ENCODE assay signal across 8 cellular contexts in the genomic region with DNA sequence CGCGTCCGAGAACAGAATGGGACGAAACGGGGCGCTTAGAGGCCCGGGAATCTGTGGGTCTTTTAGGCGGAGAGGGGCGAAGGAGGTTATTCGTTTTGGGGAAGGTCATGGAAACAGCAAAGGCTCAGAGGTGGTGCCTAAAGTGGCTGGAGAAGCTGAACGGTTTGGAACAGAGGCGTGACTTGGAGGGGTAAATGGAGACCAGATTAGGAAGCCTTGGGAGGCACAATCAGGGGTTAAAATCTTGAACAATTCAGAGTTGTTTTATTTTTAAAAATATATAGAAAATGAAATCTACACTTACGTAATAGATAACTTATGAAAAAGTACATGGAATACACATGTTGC. TPM values are rescaled to one million over a fixed set of nuclear protein-coding genes. Genes with fewer than 3 reads are reported as not detected.
A peak's percentile ranks its signal among the peaks of the same experiment; 100 is the strongest.
DNase-seq lines count a peak whose midpoint lies in the region; ATAC-seq, FAIRE-seq and TF ChIP-seq lines count a peak whose summit lies in the region.

No MANE protein-coding gene starts in this region.

- no peaks in the 10 kb centered on the region for H4K20me1 ChIP-seq in HepG2 (ENCODE audit: insufficient read depth, low read length)

- H3K27ac ChIP-seq in KOPT-K1 (ENCODE audit: low read depth, low read length, poor library complexity, severe bottlenecking) (peak overlapping the region; percentile 5), HepG2 (ENCODE audit: extremely low read length, insufficient read depth, low read length) (no peak overlapping the region), stomach (peak overlapping the region; percentile 52 to 84 (median 78))

- peaks cover 19% of the 10 kb centered on the region for H3K27me3 ChIP-seq in bronchial epithelial cell (ENCODE audit: control insufficient read depth, insufficient read depth, low read length)
- H3K27me3 ChIP-seq in HepG2 (ENCODE audit: control insufficient read depth in 1 of 2, insufficient read depth in 2 of 2, low read length in 2 of 2): peaks cover 0 to 30% of the 10 kb centered on the region in 2 experiments; a peak in 4 of 5 replicates
- H3K27me3 ChIP-seq in stomach: no peaks in the 10 kb centered on the region

- H3K4me1 ChIP-seq in HepG2 (ENCODE audit: insufficient read depth, low read length) (peaks cover 17% of the 10 kb centered on the region), stomach (peaks cover 22 to 55% (median 42%) of the 10 kb centered on the region in 4 donors)

- ATAC-seq in HepG2: no peak
- ATAC-seq in HG02678 (IDR thresholded peaks at IDR 0.05; ENCODE audit: unreplicated experiment): no peak

- in situ Hi-C loops in HepG2 (cut with HindIII; ENCODE audit: extremely low pct_ligation_motif_present, low pct_unique_long_range_greater_than_20kb): loop anchor here (25.0 kb wide), 1 partner anchor 246 kb away; no protein-coding TSS in a partner anchor
- in situ Hi-C loops in GM13977 (cut with MboI; ENCODE audit: low pct_unique_long_range_greater_than_20kb, low sequenced_read_pairs, unreplicated experiment): no loop called here

- BruUV-seq in HepG2 (replicated peaks; lab: Mats Ljungman, UMichigan): no TSS peak

- peak overlapping the region; percentile 45; the same call in 1 of the 2 replicates for H3K4me2 ChIP-seq in HepG2 (ENCODE audit: low read depth, low read length)

- H3K4me3 ChIP-seq in bronchial epithelial cell (ENCODE audit: low read depth, low read length): peak overlapping the region; percentile 17
- no peak overlapping the region; a peak in 1 of 6 replicates for H3K4me3 ChIP-seq in HepG2 (replicated peaks in 1 of 3; ENCODE audit: insufficient read depth in 1 of 3, low read depth in 2 of 3, low read length in 3 of 3)
- H3K4me3 ChIP-seq in stomach: peak overlapping the region; percentile 61 to 74 (median 62)

- peaks cover 6% of the 10 kb centered on the region for H3K9me3 ChIP-seq in KOPT-K1 (ENCODE audit: insufficient read depth, low read length, poor library complexity, severe bottlenecking)
- no peaks in the 10 kb centered on the region for H3K9me3 ChIP-seq in HepG2 (ENCODE audit: low read length)
- peaks cover 0 to 2% (median 0%) of the 10 kb centered on the region in 4 donors for H3K9me3 ChIP-seq in stomach

- intact Hi-C loops in HepG2 (cut with micrococcal nuclease; ENCODE audit: unreplicated experiment) (no loop called here), stomach (cut with DNase I; ENCODE audit: low total_unique reads) (no loop called here)

- H3K36me3 ChIP-seq in KOPT-K1 (ENCODE audit: insufficient read depth, low read length) (no peaks in the 10 kb centered on the region), bronchial epithelial cell (ENCODE audit: control insufficient read depth, insufficient read depth, low read length) (no peaks in the 10 kb centered on the region), HepG2 (replicated peaks in 1 of 2; ENCODE audit: control insufficient read depth in 1 of 2, insufficient read depth in 2 of 2, low read length in 2 of 2) (no peaks in the 10 kb centered on the region), stomach (no peaks in the 10 kb centered on the region)

- TF ChIP-seq EP300 in HepG2 (IDR thresholded peaks at IDR 0.05; ENCODE audit: low read depth in 2 of 2, low read length in 2 of 2) (no peak), HepG2 (CRISPR knock-in tag; IDR thresholded peaks at IDR 0.05; ENCODE audit: borderline replicate concordance) (no peak), stomach (IDR thresholded peaks at IDR 0.05) (no peak)

- 78% methylated on average over 13 of the region's 13 CpGs for WGBS in HepG2 (ENCODE audit: low lambda C conversion rate)
- WGBS in stomach, 5 donors: 1 to 2% (median 1%) methylated on average over 13 of the region's 13 CpGs

- no peak for DNase-seq in bronchial epithelial cell (ENCODE audit: low read depth)
- DNase-seq in HepG2 (ENCODE audit: low spot score): no peak
- no peak for DNase-seq in stomach
- no peak for DNase-seq in GM13977 (ENCODE audit: low spot score)
- no peak for DNase-seq in midbrain (lab: John Stamatoyannopoulos, UW)
- DNase-seq in AG08396 (ENCODE audit: low spot score): no peak

- no peak overlapping the region for H2AFZ ChIP-seq in HepG2 (ENCODE audit: low read length)

- no peak overlapping the region for H3K9ac ChIP-seq in HepG2 (ENCODE audit: insufficient read depth, low read depth, low read length)

- no peaks in the 10 kb centered on the region for H3K79me2 ChIP-seq in HepG2 (ENCODE audit: insufficient read depth, low read length)

- CTCF ChIA-PET in HepG2 (lab: Yijun Ruan, JAX; ENCODE audit: low intra/inter-chr PET ratio, low total read pairs): no interaction called here

- no peak for FAIRE-seq in bronchial epithelial cell (lab: Jason Lieb, UNC)
- FAIRE-seq in HepG2 (lab: Jason Lieb, UNC): no peak

- POLR2A ChIA-PET in HepG2 (lab: Yijun Ruan, JAX): interaction anchor here (1.0 to 1.2 kb wide), 2 partner anchors 112 to 190 kb away, joined by 4 read pairs; a partner anchor contains a TSS

- TF ChIP-seq POLR2A in HepG2 (IDR thresholded peaks at IDR 0.05; ENCODE audit: insufficient read depth in 1 of 2, low read depth in 2 of 2, low read length in 2 of 2): no peak
- TF ChIP-seq POLR2A in stomach (IDR thresholded peaks at IDR 0.05): no peak

- no peak for TF ChIP-seq CTCF in bronchial epithelial cell (IDR thresholded peaks at IDR 0.05; ENCODE audit: insufficient read depth, low read length, severe bottlenecking)
- no peak for TF ChIP-seq CTCF in HepG2 (CRISPR knock-in tag; IDR thresholded peaks at IDR 0.05)
- no peak for TF ChIP-seq CTCF in stomach (IDR thresholded peaks at IDR 0.05)
- no peak for TF ChIP-seq CTCF in GM13977 (IDR thresholded peaks at IDR 0.05; ENCODE audit: extremely low read depth, insufficient read depth, missing control alignments)

- no peak for TF ChIP-seq RAD21 in HepG2 (CRISPR knock-in tag; IDR thresholded peaks at IDR 0.05)

RNA-seq across cellular contexts. Expression of a gene that starts 0.2 kb away (rescaled TPM):
- total RNA-seq in bronchial epithelial cell (not detected in 2 replicates), HepG2 (2016; rRNA removed; fragmentation: Illumina TruSeq; extraction: Trizol) (not detected in 2 replicates), stomach (1 to 10 TPM in 2 of 5 donors, not detected in 3; 1.8 to 2.4 TPM)
- not detected in 2 replicates for total RNA-seq in HepG2 (2016; cell fraction: cytosol; rRNA removed; fragmentation: Illumina TruSeq; extraction: Trizol; ENCODE audit: low read depth)
- total RNA-seq in HepG2 (2016; cell fraction: insoluble cytoplasmic fraction; rRNA removed; fragmentation: Illumina TruSeq; extraction: Trizol): not detected in 2 replicates
- not detected in 2 replicates for total RNA-seq in HepG2 (2016; cell fraction: membrane; rRNA removed; fragmentation: Illumina TruSeq; extraction: Trizol)
- total RNA-seq in HepG2 (2016; cell fraction: nucleus; rRNA removed; fragmentation: Illumina TruSeq; extraction: Trizol): not detected in 2 replicates
- polyA plus RNA-seq in HepG2 (2011; rRNA removed) (not detected in 2 replicates), stomach (1 to 10 TPM; 1.1 to 1.9 (median 1.9) TPM)
- not detected in 2 replicates for polyA plus RNA-seq in HepG2 (2011; cell fraction: cytosol; rRNA removed)
- polyA plus RNA-seq in HepG2 (2011; cell fraction: nucleus; rRNA removed): not detected in 2 replicates
- not detected in 2 replicates for polyA plus RNA-seq in HepG2 (2012)
- not detected in 2 replicates for polyA plus RNA-seq in HepG2 (2016; cell fraction: cytosol; fragmentation: Illumina TruSeq; extraction: Trizol; ENCODE audit: low read depth)
- not detected in 2 replicates for polyA plus RNA-seq in HepG2 (2016; cell fraction: insoluble cytoplasmic fraction; fragmentation: Illumina TruSeq; extraction: Trizol; ENCODE audit: low read depth)
- not detected in 2 replicates for polyA plus RNA-seq in HepG2 (2016; cell fraction: membrane; fragmentation: Illumina TruSeq; extraction: Trizol; ENCODE audit: low read depth)
- polyA plus RNA-seq in HepG2 (2016; cell fraction: nucleus; fragmentation: Illumina TruSeq; extraction: Trizol; ENCODE audit: insufficient read depth, low read depth): not detected in 2 replicates
- 0.23 TPM in 1 of 2 replicates, not detected in the other for polyA minus RNA-seq in HepG2 (2011; rRNA and poly(A)+ RNA removed; ENCODE audit: low replicate concordance)
- not detected in 2 replicates for polyA minus RNA-seq in HepG2 (2011; cell fraction: cytosol; rRNA and poly(A)+ RNA removed)
- not detected in 2 replicates for polyA minus RNA-seq in HepG2 (2011; cell fraction: nucleus; rRNA and poly(A)+ RNA removed)

RNA-seq across cellular contexts. Expression of a gene that starts 14.7 kb away (rescaled TPM):
- total RNA-seq in bronchial epithelial cell: not detected in 2 replicates
- not detected in 2 replicates for total RNA-seq in HepG2 (2016; rRNA removed; fragmentation: Illumina TruSeq; extraction: Trizol)
- not detected in 2 replicates for total RNA-seq in HepG2 (2016; cell fraction: cytosol; rRNA removed; fragmentation: Illumina TruSeq; extraction: Trizol; ENCODE audit: low read depth)
- total RNA-seq in HepG2 (2016; cell fraction: insoluble cytoplasmic fraction; rRNA removed; fragmentation: Illumina TruSeq; extraction: Trizol): not detected in 2 replicates
- not detected in 2 replicates for total RNA-seq in HepG2 (2016; cell fraction: membrane; rRNA removed; fragmentation: Illumina TruSeq; extraction: Trizol)
- not detected in 2 replicates for total RNA-seq in HepG2 (2016; cell fraction: nucleus; rRNA removed; fragmentation: Illumina TruSeq; extraction: Trizol)
- not detected in 2 replicates for polyA plus RNA-seq in HepG2 (2011; rRNA removed)
- not detected in 2 replicates for polyA plus RNA-seq in HepG2 (2011; cell fraction: cytosol; rRNA removed)
- polyA plus RNA-seq in HepG2 (2011; cell fraction: nucleus; rRNA removed): not detected in 2 replicates
- polyA plus RNA-seq in HepG2 (2012): not detected in 2 replicates
- not detected in 2 replicates for polyA plus RNA-seq in HepG2 (2016; cell fraction: cytosol; fragmentation: Illumina TruSeq; extraction: Trizol; ENCODE audit: low read depth)
- not detected in 2 replicates for polyA plus RNA-seq in HepG2 (2016; cell fraction: insoluble cytoplasmic fraction; fragmentation: Illumina TruSeq; extraction: Trizol; ENCODE audit: low read depth)
- not detected in 2 replicates for polyA plus RNA-seq in HepG2 (2016; cell fraction: membrane; fragmentation: Illumina TruSeq; extraction: Trizol; ENCODE audit: low read depth)
- polyA plus RNA-seq in HepG2 (2016; cell fraction: nucleus; fragmentation: Illumina TruSeq; extraction: Trizol; ENCODE audit: insufficient read depth, low read depth): not detected in 2 replicates
- 0.14 and 0.56 TPM in 2 replicates for polyA minus RNA-seq in HepG2 (2011; rRNA and poly(A)+ RNA removed; ENCODE audit: low replicate concordance)
- not detected in 2 replicates for polyA minus RNA-seq in HepG2 (2011; cell fraction: cytosol; rRNA and poly(A)+ RNA removed)
- polyA minus RNA-seq in HepG2 (2011; cell fraction: nucleus; rRNA and poly(A)+ RNA removed): not detected in 2 replicates
- total RNA-seq in stomach: under 1 TPM in 1 of 5 donors, not detected in 4; 0.55 TPM
- 1 to 10 TPM in 1 of 3 donors, under 1 TPM in 2; 0.38 to 1.1 (median 0.44) TPM for polyA plus RNA-seq in stomach

RNA-seq across cellular contexts. Expression of a gene that starts 45.4 kb away (rescaled TPM):
- total RNA-seq in bronchial epithelial cell (0.79 and 2.8 TPM in 2 replicates), HepG2 (2016; rRNA removed; fragmentation: Illumina TruSeq; extraction: Trizol) (1.00 and 1.6 TPM in 2 replicates), stomach (100 to 1,000 TPM in 1 of 5 donors, 10 to 100 TPM in 3, 1 to 10 TPM in 1; 4.0 to 121 (median 12.7) TPM)
- not detected in 2 replicates for total RNA-seq in HepG2 (2016; cell fraction: cytosol; rRNA removed; fragmentation: Illumina TruSeq; extraction: Trizol; ENCODE audit: low read depth)
- 0.65 and 0.71 TPM in 2 replicates for total RNA-seq in HepG2 (2016; cell fraction: insoluble cytoplasmic fraction; rRNA removed; fragmentation: Illumina TruSeq; extraction: Trizol)
- 0.45 and 0.74 TPM in 2 replicates for total RNA-seq in HepG2 (2016; cell fraction: membrane; rRNA removed; fragmentation: Illumina TruSeq; extraction: Trizol)
- total RNA-seq in HepG2 (2016; cell fraction: nucleus; rRNA removed; fragmentation: Illumina TruSeq; extraction: Trizol): 0.62 and 0.91 TPM in 2 replicates
- polyA plus RNA-seq in HepG2 (2011; rRNA removed) (0.71 and 1.1 TPM in 2 replicates), stomach (100 to 1,000 TPM in 1 of 3 donors, 10 to 100 TPM in 2; 86.9 to 262 (median 98.5) TPM)
- polyA plus RNA-seq in HepG2 (2011; cell fraction: cytosol; rRNA removed): 0.62 and 1.2 TPM in 2 replicates
- 0.38 TPM in 1 of 2 replicates, not detected in the other for polyA plus RNA-seq in HepG2 (2011; cell fraction: nucleus; rRNA removed)
- polyA plus RNA-seq in HepG2 (2012): 0.74 and 1.4 TPM in 2 replicates
- polyA plus RNA-seq in HepG2 (2016; cell fraction: cytosol; fragmentation: Illumina TruSeq; extraction: Trizol; ENCODE audit: low read depth): 0.45 and 0.51 TPM in 2 replicates
- polyA plus RNA-seq in HepG2 (2016; cell fraction: insoluble cytoplasmic fraction; fragmentation: Illumina TruSeq; extraction: Trizol; ENCODE audit: low read depth): 0.67 and 1.4 TPM in 2 replicates
- polyA plus RNA-seq in HepG2 (2016; cell fraction: membrane; fragmentation: Illumina TruSeq; extraction: Trizol; ENCODE audit: low read depth): 0.49 and 0.55 TPM in 2 replicates
- polyA plus RNA-seq in HepG2 (2016; cell fraction: nucleus; fragmentation: Illumina TruSeq; extraction: Trizol; ENCODE audit: insufficient read depth, low read depth): not detected in 2 replicates
- 2.3 TPM in 1 of 2 replicates, not detected in the other for polyA minus RNA-seq in HepG2 (2011; rRNA and poly(A)+ RNA removed; ENCODE audit: low replicate concordance)
- not detected in 2 replicates for polyA minus RNA-seq in HepG2 (2011; cell fraction: cytosol; rRNA and poly(A)+ RNA removed)
- polyA minus RNA-seq in HepG2 (2011; cell fraction: nucleus; rRNA and poly(A)+ RNA removed): not detected in 2 replicates

Comparison
In these comparisons a context has a peak if more than half of its experiments do, and no peak if none do; other contexts are left out.
1. H3K4me3 ChIP-seq: peak in bronchial epithelial cell (single experiment) and stomach (4 of 4); none in HepG2 (0 of 3).